ENCODE assay signal across 8 cellular contexts in genomic region chr10:103983367-103983911, GRCh38. TPM values are rescaled to one million over a fixed set of nuclear protein-coding genes. Genes with fewer than 3 reads are reported as not detected.
DNase-seq lines count a peak whose midpoint lies in the region; ATAC-seq and TF ChIP-seq lines count a peak whose summit lies in the region.

No MANE protein-coding gene starts in this region.

- H3K27me3 Mint-ChIP-seq in activated T-cell treated with anti-CD3 and anti-CD28 coated beads, Interleukin-2, amount 50 U/mL, for 72 hours (ENCODE audit: low read depth), result no peaks in the 10 kb centered on the region
- H3K27me3 Mint-ChIP-seq in T-helper 17 cell (no peaks in the 10 kb centered on the region), nephron progenitor cell (ENCODE audit: low read depth, poor library complexity) (no peaks in the 10 kb centered on the region)

- H3K4me3 Mint-ChIP-seq in activated T-cell treated with anti-CD3 and anti-CD28 coated beads, Interleukin-2, amount 50 U/mL, for 72 hours, result peak overlapping the region; percentile 72 to 84
- H3K4me3 Mint-ChIP-seq in T-helper 17 cell, result peak overlapping the region; percentile 86
- H3K4me3 Mint-ChIP-seq in nephron progenitor cell, result no peak overlapping the region

- DNase-seq in activated T-cell treated with anti-CD3 and anti-CD28 coated beads, Interleukin-2, amount 50 U/mL, for 72 hours, result no peak
- no peak for DNase-seq in activated T-cell treated with anti-CD3 and anti-CD28 coated beads, Interleukin-2, amount 50 U/mL, for 48 hours
- DNase-seq in T-helper 17 cell (no peak), nephron progenitor cell (no peak), NK-92 (lab: John Stamatoyannopoulos, UW; ENCODE audit: unreplicated experiment) (no peak), 8988T (no peak), erythroblast (lab: John Stamatoyannopoulos, UW) (no peak)

- peak; percentile 86 to 92 for ATAC-seq in activated T-cell treated with anti-CD3 and anti-CD28 coated beads, Interleukin-2, amount 50 U/mL, for 72 hours (replicated peaks in 1 of 2)
- ATAC-seq in HG02981 (IDR thresholded peaks at IDR 0.05; ENCODE audit: unreplicated experiment) (peak; percentile 78), T-helper 17 cell (peak; percentile 76)

- H3K9me3 Mint-ChIP-seq in activated T-cell treated with anti-CD3 and anti-CD28 coated beads, Interleukin-2, amount 50 U/mL, for 72 hours, result no peaks in the 10 kb centered on the region
- peaks cover 3% of the 10 kb centered on the region for H3K9me3 Mint-ChIP-seq in nephron progenitor cell

- peaks cover 79% of the 10 kb centered on the region for H3K4me1 Mint-ChIP-seq in activated T-cell treated with anti-CD3 and anti-CD28 coated beads, Interleukin-2, amount 50 U/mL, for 72 hours (ENCODE audit: low read depth)
- H3K4me1 Mint-ChIP-seq in T-helper 17 cell, result peaks cover 48% of the 10 kb centered on the region
- H3K4me1 Mint-ChIP-seq in nephron progenitor cell, result peaks cover 35% of the 10 kb centered on the region

- no peaks in the 10 kb centered on the region for H3K9me3 ChIP-seq in T-helper 17 cell (ENCODE audit: control insufficient read depth, low read length, poor library complexity, severe bottlenecking)

- peak overlapping the region; percentile 86 for H3K27ac Mint-ChIP-seq in activated T-cell treated with anti-CD3 and anti-CD28 coated beads, Interleukin-2, amount 50 U/mL, for 72 hours
- H3K27ac Mint-ChIP-seq in T-helper 17 cell, result peak overlapping the region; percentile 90
- H3K27ac Mint-ChIP-seq in nephron progenitor cell, result peak overlapping the region; percentile 52

- TF ChIP-seq POLR2A in erythroblast (IDR thresholded peaks at IDR 0.05; ENCODE audit: low read length), result no peak

- no peak for TF ChIP-seq CTCF in nephron progenitor cell (IDR thresholded peaks at IDR 0.05)

- H3K36me3 Mint-ChIP-seq in activated T-cell treated with anti-CD3 and anti-CD28 coated beads, Interleukin-2, amount 50 U/mL, for 72 hours (ENCODE audit: insufficient read depth in 2 of 2), result no peaks in the 10 kb centered on the region
- H3K36me3 Mint-ChIP-seq in T-helper 17 cell (ENCODE audit: low read depth) (no peaks in the 10 kb centered on the region), nephron progenitor cell (ENCODE audit: low read depth) (peaks cover 23% of the 10 kb centered on the region)

RNA-seq across cellular contexts. Expression of gene SLK, which starts 16.5 kb away (rescaled TPM):
- 10 to 100 TPM; 22.5 to 25.1 TPM for total RNA-seq in activated T-cell treated with anti-CD3 and anti-CD28 coated beads, Interleukin-2, amount 50 U/mL, for 72 hours
- total RNA-seq in T-helper 17 cell, result 10 to 100 TPM; 24.1 to 25.4 TPM
